In the genomic region with DNA sequence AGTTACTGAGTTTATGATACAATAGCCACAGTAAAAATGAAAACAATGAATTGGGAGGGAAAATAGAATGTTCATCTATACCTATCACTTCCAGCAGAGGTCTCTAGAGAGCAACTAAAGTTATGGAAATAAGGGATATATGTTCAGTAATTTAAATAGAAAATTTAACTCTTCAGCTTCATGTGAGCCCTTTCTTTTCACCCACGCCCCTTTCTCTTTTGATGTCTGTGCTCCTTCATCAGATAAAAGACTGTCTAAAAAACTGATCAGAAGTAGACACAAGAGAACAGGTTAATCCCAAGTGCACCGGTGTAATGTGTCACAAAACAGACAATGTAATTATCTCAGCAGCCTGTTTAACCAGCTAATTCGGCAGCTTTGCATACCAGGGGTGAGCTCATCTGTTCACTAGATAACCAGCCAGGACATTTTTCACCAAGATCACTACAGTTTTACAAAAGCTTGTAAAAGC, we compare ENCODE assay signal across 8 cellular contexts.
A peak's percentile ranks its signal among the peaks of the same experiment; 100 is the strongest.
DNase-seq lines count a peak whose midpoint lies in the region; ATAC-seq and TF ChIP-seq lines count a peak whose summit lies in the region.

No MANE protein-coding gene starts in this region.

- peaks cover 2% of the 10 kb centered on the region for H3K9me3 Mint-ChIP-seq in neural progenitor cell
- no peaks in the 10 kb centered on the region for H3K9me3 Mint-ChIP-seq in activated CD8-positive, alpha-beta memory T cell treated with anti-CD3 and anti-CD28 coated beads, Interleukin-2, amount 10 ng/mL, durations not matched to agents 7 days and 5 days (ENCODE audit: low read depth)
- no peaks in the 10 kb centered on the region for H3K9me3 Mint-ChIP-seq in activated CD4-positive, alpha-beta memory T cell treated with anti-CD3 and anti-CD28 coated beads for 36 hours

- H3K27me3 ChIP-seq in IMR-90 (ENCODE audit: control insufficient read depth, insufficient read depth, low read length): no peaks in the 10 kb centered on the region
- H3K27me3 ChIP-seq in neural progenitor cell: no peaks in the 10 kb centered on the region

- no peaks in the 10 kb centered on the region for H3K79me1 ChIP-seq in IMR-90 (ENCODE audit: low read depth in 1 of 2, low read length in 2 of 2)

- H3K4ac ChIP-seq in IMR-90 (ENCODE audit: low read depth, low read length): no peak overlapping the region

- BruUV-seq in IMR-90 (replicated peaks; lab: Mats Ljungman, UMichigan): no TSS peak

- no peak overlapping the region for H2BK15ac ChIP-seq in IMR-90 (ENCODE audit: low read depth, low read length)

- H2AK5ac ChIP-seq in IMR-90 (ENCODE audit: low read depth, low read length): no peak overlapping the region

- peak overlapping the region; percentile 70; the same call in 1 of the 2 replicates for H4K5ac ChIP-seq in IMR-90 (ENCODE audit: low read depth, low read length)

- POLR2A ChIA-PET in IMR-90 (lab: Charles Lee; ENCODE audit: unreplicated experiment): no interaction called here
- POLR2A ChIA-PET in activated CD4-positive, alpha-beta memory T cell treated with anti-CD3 and anti-CD28 coated beads for 36 hours (lab: Charles Lee): interaction anchor here (0.6 kb wide), 1 partner anchor 414 kb away, joined by 3 read pairs; no protein-coding TSS in a partner anchor

- H3K4me2 ChIP-seq in IMR-90 (ENCODE audit: low read depth, low read length) (peak overlapping the region; percentile 99), neural progenitor cell (no peak overlapping the region)

- in situ Hi-C loops in IMR-90 (cut with MboI; ENCODE audit: low sequenced_read_pairs): loop anchor here (10.0 kb wide), 3 partner anchors 92 to 378 kb away; a partner anchor contains a TSS

- H3F3A ChIP-seq in neural progenitor cell (ENCODE audit: low read depth): no peaks in the 10 kb centered on the region

- H3K27ac Mint-ChIP-seq in neural progenitor cell: no peak overlapping the region
- no peak overlapping the region for H3K27ac Mint-ChIP-seq in activated CD8-positive, alpha-beta memory T cell treated with anti-CD3 and anti-CD28 coated beads, Interleukin-2, amount 10 ng/mL, durations not matched to agents 7 days and 5 days
- no peak overlapping the region for H3K27ac Mint-ChIP-seq in activated CD4-positive, alpha-beta memory T cell treated with anti-CD3 and anti-CD28 coated beads for 36 hours

- no peak overlapping the region for H4K91ac ChIP-seq in IMR-90 (ENCODE audit: insufficient read depth, low read depth, low read length)

- H3K9ac ChIP-seq in IMR-90 (ENCODE audit: low read depth, low read length) (no peak overlapping the region), neural progenitor cell (no peak overlapping the region)

- CTCF ChIA-PET in IMR-90 (lab: Yijun Ruan, JAX): interaction anchor here (0.6 to 2.8 kb wide), 10 partner anchors 24 to 771 kb away, joined by 3 to 14 read pairs (median 4); no protein-coding TSS in a partner anchor
- CTCF ChIA-PET in activated CD8-positive, alpha-beta memory T cell treated with anti-CD3 and anti-CD28 coated beads, Interleukin-2, amount 10 ng/mL, durations not matched to agents 7 days and 5 days (lab: Charles Lee): interaction anchor here (0.7 to 1.9 kb wide), 6 partner anchors 54 to 377 kb away, joined by 3 to 13 read pairs (median 4); no protein-coding TSS in a partner anchor
- CTCF ChIA-PET in activated CD4-positive, alpha-beta memory T cell treated with anti-CD3 and anti-CD28 coated beads for 36 hours (lab: Charles Lee): interaction anchor here (0.6 to 1.9 kb wide), 8 partner anchors 115 to 1204 kb away, joined by 3 to 9 read pairs (median 3); a partner anchor contains a TSS

- H4K8ac ChIP-seq in IMR-90 (ENCODE audit: low read depth in 2 of 2, low read length in 2 of 2): peak overlapping the region in 1 of 2 experiments; percentile 6; a peak in 1 of 4 replicates

- peaks cover 7% of the 10 kb centered on the region for H3K4me1 Mint-ChIP-seq in neural progenitor cell
- no peaks in the 10 kb centered on the region for H3K4me1 Mint-ChIP-seq in activated CD8-positive, alpha-beta memory T cell treated with anti-CD3 and anti-CD28 coated beads, Interleukin-2, amount 10 ng/mL, durations not matched to agents 7 days and 5 days
- no peaks in the 10 kb centered on the region for H3K4me1 Mint-ChIP-seq in activated CD4-positive, alpha-beta memory T cell treated with anti-CD3 and anti-CD28 coated beads for 36 hours (ENCODE audit: low read depth)

- H2AK9ac ChIP-seq in IMR-90 (replicated peaks; ENCODE audit: low read depth, low read length, poor library complexity): no peak overlapping the region

- dilution Hi-C loops in IMR-90 (cut with HindIII; ENCODE audit: low sequenced_read_pairs, unreplicated experiment): no loop called here

- no peak overlapping the region for H3K14ac ChIP-seq in IMR-90 (replicated peaks; ENCODE audit: low read depth, low read length)

- no peak overlapping the region for H3K23ac ChIP-seq in IMR-90 (ENCODE audit: low read depth, low read length)

- H3K36me3 Mint-ChIP-seq in neural progenitor cell: no peaks in the 10 kb centered on the region
- H3K36me3 Mint-ChIP-seq in activated CD8-positive, alpha-beta memory T cell treated with anti-CD3 and anti-CD28 coated beads, Interleukin-2, amount 10 ng/mL, durations not matched to agents 7 days and 5 days: no peaks in the 10 kb centered on the region
- no peaks in the 10 kb centered on the region for H3K36me3 Mint-ChIP-seq in activated CD4-positive, alpha-beta memory T cell treated with anti-CD3 and anti-CD28 coated beads for 36 hours

- ATAC-seq in GM19455 (IDR thresholded peaks at IDR 0.05; ENCODE audit: unreplicated experiment) (peak; percentile 83), IMR-90 (ENCODE audit: low read depth) (peak; percentile 96)
- ATAC-seq in activated CD8-positive, alpha-beta memory T cell treated with anti-CD3 and anti-CD28 coated beads, Interleukin-2, amount 10 ng/mL, durations not matched to agents 7 days and 5 days: no peak

- peaks cover 2% of the 10 kb centered on the region for H3K27me3 Mint-ChIP-seq in neural progenitor cell (ENCODE audit: insufficient read depth, low read depth)
- no peaks in the 10 kb centered on the region for H3K27me3 Mint-ChIP-seq in activated CD8-positive, alpha-beta memory T cell treated with anti-CD3 and anti-CD28 coated beads, Interleukin-2, amount 10 ng/mL, durations not matched to agents 7 days and 5 days
- H3K27me3 Mint-ChIP-seq in activated CD4-positive, alpha-beta memory T cell treated with anti-CD3 and anti-CD28 coated beads for 36 hours: no peaks in the 10 kb centered on the region

- H3K79me2 ChIP-seq in neural progenitor cell (ENCODE audit: low read depth): no peaks in the 10 kb centered on the region

- H3K4me1 ChIP-seq in IMR-90 (ENCODE audit: control insufficient read depth, insufficient read depth, low read length) (no peaks in the 10 kb centered on the region), neural progenitor cell (peaks cover 4% of the 10 kb centered on the region)

- H2AFZ ChIP-seq in IMR-90 (replicated peaks; ENCODE audit: low read length, poor library complexity): no peak overlapping the region
- H2AFZ ChIP-seq in neural progenitor cell (replicated peaks): no peak overlapping the region

- no peak overlapping the region for H3K4me3 Mint-ChIP-seq in neural progenitor cell
- H3K4me3 Mint-ChIP-seq in activated CD8-positive, alpha-beta memory T cell treated with anti-CD3 and anti-CD28 coated beads, Interleukin-2, amount 10 ng/mL, durations not matched to agents 7 days and 5 days: no peak overlapping the region
- no peak overlapping the region for H3K4me3 Mint-ChIP-seq in activated CD4-positive, alpha-beta memory T cell treated with anti-CD3 and anti-CD28 coated beads for 36 hours

- peak overlapping the region; percentile 67; the same call in 1 of the 2 replicates for H3K18ac ChIP-seq in IMR-90 (ENCODE audit: low read depth, low read length)

- TF ChIP-seq RAD21 in IMR-90 (IDR thresholded peaks at IDR 0.05; ENCODE audit: low read length): peak; percentile 74

- peak overlapping the region; percentile 42 for H2BK120ac ChIP-seq in IMR-90 (ENCODE audit: low read depth, low read length)

- DNase-seq in DMS53 treated with DMSO at 0.1 percent for 48 hours (lab: John Stamatoyannopoulos, UW; ENCODE audit: unreplicated experiment) (peak; percentile 1), IMR-90 (peak; percentile 46), RPMI8226 (peak; percentile 40), epithelial cell of esophagus (ENCODE audit: low read depth) (peak; percentile 78), neural progenitor cell (ENCODE audit: low spot score) (peak; percentile 77)
- no peak for DNase-seq in activated CD8-positive, alpha-beta memory T cell treated with anti-CD3 and anti-CD28 coated beads, Interleukin-2, amount 10 ng/mL, durations not matched to agents 7 days and 5 days
- no peak for DNase-seq in activated CD4-positive, alpha-beta memory T cell treated with anti-CD3 and anti-CD28 coated beads for 36 hours

- TF ChIP-seq CTCF in IMR-90 (conservative IDR thresholded peaks at IDR 0.05; ENCODE audit: low read depth, low read length): peak; percentile 76
- TF ChIP-seq CTCF in epithelial cell of esophagus (IDR thresholded peaks at IDR 0.05; ENCODE audit: insufficient read depth, low read depth, low read length, missing control alignments): peak; percentile 56
- TF ChIP-seq CTCF in neural progenitor cell (IDR thresholded peaks at IDR 0.05): peak; percentile 74

- H3K4me3 ChIP-seq in IMR-90 (ENCODE audit: insufficient read depth, low read depth, low read length) (peak overlapping the region; percentile 52; the same call in 1 of the 2 replicates), epithelial cell of esophagus (ENCODE audit: low read length) (no peak overlapping the region), neural progenitor cell (no peak overlapping the region)

- TF ChIP-seq POLR2A in IMR-90 (IDR thresholded peaks at IDR 0.05; ENCODE audit: low read depth, low read length): no peak

- H4K20me1 ChIP-seq in IMR-90 (ENCODE audit: insufficient read depth, low read length): no peaks in the 10 kb centered on the region
- no peaks in the 10 kb centered on the region for H4K20me1 ChIP-seq in neural progenitor cell (ENCODE audit: low read depth)

- peak overlapping the region; percentile 73 for H2BK5ac ChIP-seq in IMR-90 (ENCODE audit: low read depth, low read length, poor library complexity, severe bottlenecking)

- H3K56ac ChIP-seq in IMR-90 (ENCODE audit: extremely low read depth, insufficient read depth, low read length): 0 out of 2 replicates have a peak overlapping the region, but pooled peaks have one; percentile 8

- intact Hi-C loops in IMR-90 (cut with micrococcal nuclease): loop anchor here (1.0 to 10.0 kb wide), 7 partner anchors 91 to 460 kb away; no protein-coding TSS in a partner anchor
- intact Hi-C loops in activated CD4-positive, alpha-beta memory T cell treated with anti-CD3 and anti-CD28 coated beads for 36 hours (cut with micrococcal nuclease): loop anchor here (1.0 to 5.0 kb wide), 3 partner anchors 75 to 376 kb away; no protein-coding TSS in a partner anchor

- H2BK20ac ChIP-seq in IMR-90 (ENCODE audit: low read depth, low read length): 0 out of 2 replicates have a peak overlapping the region, but pooled peaks have one; percentile 48

- no peak overlapping the region for H3K27ac ChIP-seq in IMR-90 (ENCODE audit: insufficient read depth, low read length)
- no peak overlapping the region for H3K27ac ChIP-seq in neural progenitor cell

- WGBS in IMR-90 (ENCODE audit: extremely low coverage in 2 of 2, insufficient read length in 1 of 2), 2 experiments: 17% methylated on average over 1 of the region's 3 CpGs; no CpG with 5 or more reads in 1 of the 2 experiments

- H3K9me3 ChIP-seq in IMR-90 (ENCODE audit: control insufficient read depth, insufficient read depth, low read length): no peaks in the 10 kb centered on the region
- H3K9me3 ChIP-seq in neural progenitor cell (ENCODE audit: low read depth): no peaks in the 10 kb centered on the region

- H3K36me3 ChIP-seq in IMR-90 (ENCODE audit: control insufficient read depth, insufficient read depth, low read length) (no peaks in the 10 kb centered on the region), neural progenitor cell (no peaks in the 10 kb centered on the region)

- no peaks in the 10 kb centered on the region for H3K9me1 ChIP-seq in IMR-90 (ENCODE audit: insufficient read depth, low read length)

Comparison
In these comparisons a context has a peak if more than half of its experiments do, and no peak if none do; other contexts are left out.
1. DNase-seq: peak in DMS53 treated with DMSO at 0.1 percent for 48 hours (single experiment), IMR-90 (single experiment), RPMI8226 (single experiment), epithelial cell of esophagus (single experiment) and neural progenitor cell (single experiment); none in activated CD8-positive, alpha-beta memory T cell treated with anti-CD3 and anti-CD28 coated beads, Interleukin-2, amount 10 ng/mL, durations not matched to agents 7 days and 5 days (single experiment) and activated CD4-positive, alpha-beta memory T cell treated with anti-CD3 and anti-CD28 coated beads for 36 hours (single experiment).
2. Peak in every context shown above with its lines, with median percentiles within 50 percentile points of each other: CTCF ChIP-seq.